ENCODE assay signal across 23 cellular contexts in the genomic region with DNA sequence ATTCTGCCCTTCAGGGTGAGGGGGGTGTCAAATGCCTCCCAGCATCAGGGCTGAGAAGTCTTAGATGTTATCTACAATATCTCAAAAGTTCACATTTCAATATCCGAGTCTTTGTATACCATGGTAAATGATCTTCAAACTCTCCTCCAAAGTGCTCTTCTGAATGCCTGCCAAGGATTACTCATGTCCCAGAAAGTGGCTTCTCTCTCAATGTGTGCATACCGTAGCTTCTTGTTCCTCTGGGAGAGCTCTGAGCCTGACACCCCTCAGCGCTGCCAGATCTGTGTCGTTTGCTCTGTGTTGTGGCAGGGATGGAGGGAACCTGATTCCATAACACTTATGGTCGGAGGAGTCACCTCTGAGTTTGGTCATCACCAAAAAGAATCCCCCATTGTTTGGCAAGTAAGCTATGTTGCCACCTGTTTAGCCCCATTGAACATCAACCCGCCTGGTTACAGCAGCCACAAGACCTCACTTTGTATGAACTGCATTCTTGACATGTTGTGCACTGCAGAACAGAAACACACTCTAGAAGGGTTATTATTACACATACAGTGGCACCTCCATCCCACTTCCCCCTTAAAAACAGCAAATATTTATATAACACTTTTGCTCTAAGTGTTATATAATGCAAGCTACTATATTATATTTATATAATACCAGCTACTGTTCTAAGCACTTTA.
DNase-seq lines count a peak whose midpoint lies in the region; ATAC-seq and TF ChIP-seq lines count a peak whose summit lies in the region.
"Had no signal": no experiment of that assay in that cellular context is flagged by ENCODE, and none has a peak within 500 bp of the region (broad histone marks: within the 10 kb centered on the region; RNA-seq: fewer than 3 reads in every experiment).

No MANE protein-coding gene starts in this region.

- H4K91ac ChIP-seq in neuronal stem cell (ENCODE audit: low read depth, low read length, poor library complexity), result no peak overlapping the region

- no peaks in the 10 kb centered on the region for H3K36me3 Mint-ChIP-seq in WTC11
- H3K36me3 Mint-ChIP-seq: activated naive CD4-positive, alpha-beta T cell treated with anti-CD3 and anti-CD28 coated beads, Interleukin-2, amount 50 U/mL, for 72 hours; CD4-positive, CD25-positive, alpha-beta regulatory T cell; mesothelial cell of epicardium; natural killer cell had no signal

- H3K4ac ChIP-seq in neuronal stem cell (ENCODE audit: low read length), result no peak overlapping the region

- peak overlapping the region; percentile 4 for H2BK15ac ChIP-seq in neuronal stem cell (ENCODE audit: low read length)

- peak overlapping the region; percentile 18 for H2AFZ ChIP-seq in neuronal stem cell (ENCODE audit: low read length)

- H3K9me3 Mint-ChIP-seq in WTC11, result no peaks in the 10 kb centered on the region
- H3K9me3 Mint-ChIP-seq: activated CD4-positive, alpha-beta T cell treated with anti-CD3 and anti-CD28 coated beads, Interleukin-2, amount 10 ng/mL, durations not matched to agents 24 days and 14 days; activated naive CD4-positive, alpha-beta T cell treated with anti-CD3 and anti-CD28 coated beads, Interleukin-2, amount 50 U/mL, for 72 hours; central memory CD8-positive, alpha-beta T cell; mesothelial cell of epicardium; natural killer cell; T-helper 1 cell treated with Interleukin-12 subunit alpha and Interleukin-12 subunit beta and Interleukin-4 antibody, amounts not matched to agents 30 μg/mL and 1 μg/mL, for 36 hours had no signal

- H3K14ac ChIP-seq in neuronal stem cell (ENCODE audit: low read length), result no peak overlapping the region

- H3K23ac ChIP-seq in neuronal stem cell (ENCODE audit: low read depth, low read length, poor library complexity), result no peak overlapping the region

- no peak for ATAC-seq in HG02610 (IDR thresholded peaks at IDR 0.05; ENCODE audit: unreplicated experiment)
- no peak for ATAC-seq in WTC11
- ATAC-seq: activated naive CD4-positive, alpha-beta T cell treated with anti-CD3 and anti-CD28 coated beads, Interleukin-2, amount 50 U/mL, for 72 hours; natural killer cell had no signal

- CTCF ChIA-PET in WTC11 (lab: Charles Lee), result interaction anchor here (0.9 to 2.8 kb wide), 5 partner anchors 23 to 167 kb away, joined by 3 to 19 read pairs (median 6); no protein-coding TSS in a partner anchor

- H3K9me3 ChIP-seq in neuronal stem cell (replicated peaks in 1 of 2; ENCODE audit: control insufficient read depth in 2 of 2, insufficient read depth in 1 of 2, low read depth in 1 of 2, low read length in 2 of 2), result peaks cover 0 to 3% of the 10 kb centered on the region in 2 donors
- H3K9me3 ChIP-seq: left ventricle myocardium inferior, suprapubic skin, vagina had no signal

- H3K18ac ChIP-seq in neuronal stem cell (ENCODE audit: low read length), result no peak overlapping the region

- no peaks in the 10 kb centered on the region for H3K79me1 ChIP-seq in neuronal stem cell (ENCODE audit: low read depth, low read length)

- no peak overlapping the region for H3K4me3 ChIP-seq in neuronal stem cell (ENCODE audit: low read length in 2 of 2)
- H3K4me3 ChIP-seq: left ventricle myocardium inferior, suprapubic skin, vagina had no signal

- peaks cover 0 to 3% of the 10 kb centered on the region in 2 donors for H3K4me1 ChIP-seq in neuronal stem cell (ENCODE audit: control insufficient read depth in 2 of 2, insufficient read depth in 1 of 2, low read depth in 1 of 2, low read length in 2 of 2)
- H3K4me1 ChIP-seq: left ventricle myocardium inferior, suprapubic skin, vagina had no signal

- H3K36me3 ChIP-seq in neuronal stem cell (replicated peaks in 1 of 2; ENCODE audit: control insufficient read depth in 2 of 2, insufficient read depth in 2 of 2, low read length in 2 of 2), result no peaks in the 10 kb centered on the region
- H3K36me3 ChIP-seq: left ventricle myocardium inferior, suprapubic skin, vagina had no signal

- H3K27me3 ChIP-seq in neuronal stem cell (ENCODE audit: control insufficient read depth in 3 of 3, insufficient read depth in 3 of 3, low read depth in 1 of 3, low read length in 3 of 3), result no peaks in the 10 kb centered on the region
- H3K27me3 ChIP-seq: suprapubic skin, vagina had no signal

- H3K27ac ChIP-seq in neuronal stem cell (replicated peaks; ENCODE audit: low read length) (no peak overlapping the region), caudate nucleus (ENCODE audit: low read depth, low read length) (no peak overlapping the region)
- H3K27ac ChIP-seq: left ventricle myocardium inferior, suprapubic skin, vagina had no signal

- H3K9ac ChIP-seq in neuronal stem cell (ENCODE audit: low read depth, low read length, poor library complexity), result no peak overlapping the region

- POLR2A ChIA-PET in WTC11 (lab: Charles Lee), result no interaction called here

- H3K4me1 Mint-ChIP-seq in WTC11, result no peaks in the 10 kb centered on the region
- H3K4me1 Mint-ChIP-seq: activated CD4-positive, alpha-beta T cell treated with anti-CD3 and anti-CD28 coated beads, Interleukin-2, amount 10 ng/mL, durations not matched to agents 24 days and 14 days; CD4-positive, CD25-positive, alpha-beta regulatory T cell; central memory CD8-positive, alpha-beta T cell; natural killer cell had no signal

- no peak overlapping the region for H3K4me3 Mint-ChIP-seq in WTC11
- H3K4me3 Mint-ChIP-seq: activated CD4-positive, alpha-beta T cell treated with anti-CD3 and anti-CD28 coated beads, Interleukin-2, amount 10 ng/mL, durations not matched to agents 24 days and 14 days; CD4-positive, CD25-positive, alpha-beta regulatory T cell; central memory CD8-positive, alpha-beta T cell; mesothelial cell of epicardium; natural killer cell; T-helper 1 cell treated with Interleukin-12 subunit alpha and Interleukin-12 subunit beta and Interleukin-4 antibody, amounts not matched to agents 30 μg/mL and 1 μg/mL, for 36 hours had no signal

- H3K27me3 Mint-ChIP-seq in WTC11 (ENCODE audit: low read depth), result no peaks in the 10 kb centered on the region
- H3K27me3 Mint-ChIP-seq: activated CD4-positive, alpha-beta T cell treated with anti-CD3 and anti-CD28 coated beads, Interleukin-2, amount 10 ng/mL, durations not matched to agents 24 days and 14 days; CD4-positive, CD25-positive, alpha-beta regulatory T cell; central memory CD8-positive, alpha-beta T cell had no signal

- no peak overlapping the region for H3K27ac Mint-ChIP-seq in WTC11
- H3K27ac Mint-ChIP-seq: activated CD4-positive, alpha-beta T cell treated with anti-CD3 and anti-CD28 coated beads, Interleukin-2, amount 10 ng/mL, durations not matched to agents 24 days and 14 days; activated naive CD4-positive, alpha-beta T cell treated with anti-CD3 and anti-CD28 coated beads, Interleukin-2, amount 50 U/mL, for 72 hours; CD4-positive, CD25-positive, alpha-beta regulatory T cell; mesothelial cell of epicardium; natural killer cell; T-helper 1 cell treated with Interleukin-12 subunit alpha and Interleukin-12 subunit beta and Interleukin-4 antibody, amounts not matched to agents 30 μg/mL and 1 μg/mL, for 36 hours had no signal

- H3K4me2 ChIP-seq in neuronal stem cell (ENCODE audit: insufficient read depth, low read length, poor library complexity, severe bottlenecking), result no peak overlapping the region

- DNase-seq in EH (ENCODE audit: low read depth), result peak; percentile 9
- DNase-seq in NCI-H69 (lab: John Stamatoyannopoulos, UW), result peak; percentile 45
- peak; percentile 26 for DNase-seq in cerebellar cortex (ENCODE audit: low spot score)
- DNase-seq in neuronal stem cell (ENCODE audit: low spot score), result no peak
- DNase-seq in caudate nucleus (lab: John Stamatoyannopoulos, UW), result no peak
- DNase-seq in EL, result no peak
- DNase-seq in WTC11 (ENCODE audit: low spot score), result no peak
- DNase-seq: activated CD4-positive, alpha-beta T cell treated with anti-CD3 and anti-CD28 coated beads, Interleukin-2, amount 10 ng/mL, durations not matched to agents 24 days and 14 days; aorta; CD4-positive, CD25-positive, alpha-beta regulatory T cell; left ventricle myocardium inferior; natural killer cell; NCI-H1105; posterior cingulate gyrus; Right ventricle myocardium superior; stimulated activated CD4-positive, alpha-beta T cell treated with anti-CD3 and anti-CD28 coated beads, Interleukin-1b, Interleukin-23, amount 100 ng/mL, for 48 hours had no signal

- no peak for TF ChIP-seq CTCF in WTC11 (IDR thresholded peaks at IDR 0.05)

- H2BK120ac ChIP-seq in neuronal stem cell (ENCODE audit: low read depth, low read length), result no peak overlapping the region

- no peak overlapping the region for H2AK5ac ChIP-seq in neuronal stem cell (ENCODE audit: low read depth, low read length)

- no peak overlapping the region for H2BK12ac ChIP-seq in neuronal stem cell (ENCODE audit: low read length)

- no CpG with 5 or more reads among the region's 6 CpGs for WGBS in neuronal stem cell (ENCODE audit: extremely low coverage in 2 of 2, insufficient read length in 2 of 2, insufficient replicate concordance in 1 of 2), 2 donors

- no peak overlapping the region for H2BK5ac ChIP-seq in neuronal stem cell (ENCODE audit: low read length)

- no peak overlapping the region for H4K8ac ChIP-seq in neuronal stem cell (ENCODE audit: low read depth, low read length)

TF ChIP-seq in WTC11, 78 proteins besides CTCF, POLR2A, EP300 and RAD21 (continues in another document):
- TF ChIP-seq, protein P1, sequence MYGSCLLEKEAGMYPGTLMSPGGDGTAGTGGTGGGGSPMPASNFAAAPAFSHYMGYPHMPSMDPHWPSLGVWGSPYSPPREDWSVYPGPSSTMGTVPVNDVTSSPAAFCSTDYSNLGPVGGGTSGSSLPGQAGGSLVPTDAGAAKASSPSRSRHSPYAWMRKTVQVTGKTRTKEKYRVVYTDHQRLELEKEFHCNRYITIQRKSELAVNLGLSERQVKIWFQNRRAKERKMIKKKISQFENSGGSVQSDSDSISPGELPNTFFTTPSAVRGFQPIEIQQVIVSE (CRISPR knock-in tag; IDR thresholded peaks at IDR 0.05; ENCODE audit: borderline replicate concordance), result no peak
- TF ChIP-seq FOXJ3 (CRISPR knock-in tag; IDR thresholded peaks at IDR 0.05; ENCODE audit: borderline replicate concordance) (no peak), JUN (CRISPR knock-in tag; IDR thresholded peaks at IDR 0.05) (no peak), ETV6 (CRISPR knock-in tag; IDR thresholded peaks at IDR 0.05) (no peak), HMGA2 (CRISPR knock-in tag; IDR thresholded peaks at IDR 0.05) (no peak), JAZF1 (CRISPR knock-in tag; IDR thresholded peaks at IDR 0.05) (no peak)
- TF ChIP-seq, protein P2, sequence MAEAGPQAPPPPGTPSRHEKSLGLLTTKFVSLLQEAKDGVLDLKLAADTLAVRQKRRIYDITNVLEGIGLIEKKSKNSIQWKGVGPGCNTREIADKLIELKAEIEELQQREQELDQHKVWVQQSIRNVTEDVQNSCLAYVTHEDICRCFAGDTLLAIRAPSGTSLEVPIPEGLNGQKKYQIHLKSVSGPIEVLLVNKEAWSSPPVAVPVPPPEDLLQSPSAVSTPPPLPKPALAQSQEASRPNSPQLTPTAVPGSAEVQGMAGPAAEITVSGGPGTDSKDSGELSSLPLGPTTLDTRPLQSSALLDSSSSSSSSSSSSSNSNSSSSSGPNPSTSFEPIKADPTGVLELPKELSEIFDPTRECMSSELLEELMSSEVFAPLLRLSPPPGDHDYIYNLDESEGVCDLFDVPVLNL (CRISPR knock-in tag; IDR thresholded peaks at IDR 0.05; ENCODE audit: borderline replicate concordance, low read depth), result no peak

Comparison
In these comparisons a context has a peak if more than half of its experiments do, and no peak if none do; other contexts are left out.
1. DNase-seq: peak in EH (single experiment), NCI-H69 (single experiment) and cerebellar cortex (single experiment); none in neuronal stem cell (single experiment), caudate nucleus (0 of 61), EL (single experiment) and WTC11 (single experiment).